Comparison of ENCODE assay signal across 8 cellular contexts in genomic region chr10:47553214-47553859, GRCh38. TPM values are rescaled to one million over a fixed set of nuclear protein-coding genes. Genes with fewer than 3 reads are reported as not detected.
DNase-seq lines count a peak whose midpoint lies in the region; ATAC-seq and TF ChIP-seq lines count a peak whose summit lies in the region.
"Not testable (repeated sequence)": the region's sequence is repeated elsewhere in the genome, so short reads cannot be mapped to it uniquely, and the experiment has no call there.

No MANE protein-coding gene starts in this region.

- not testable (repeated sequence) for H3K4me1 ChIP-seq in CD4-positive, CD25-positive, alpha-beta regulatory T cell (ENCODE audit: control insufficient read depth, insufficient read depth, low read length, poor library complexity, severe bottlenecking); lung (ENCODE audit: control insufficient read depth in 2 of 2, insufficient read depth in 2 of 2, low read length in 2 of 2)

- peak overlapping the region; percentile 51 for H3K27ac ChIP-seq in CD4-positive, CD25-positive, alpha-beta regulatory T cell (ENCODE audit: insufficient read depth, low read length, poor library complexity, severe bottlenecking)
- H3K27ac ChIP-seq in HL-60 (replicated peaks): peak overlapping the region; percentile 86
- H3K27ac ChIP-seq in lung (ENCODE audit: low read depth in 1 of 2, low read length in 1 of 2): peak overlapping the region; percentile 93 to 94

- H3K27me3 ChIP-seq in CD4-positive, CD25-positive, alpha-beta regulatory T cell (ENCODE audit: control insufficient read depth, insufficient read depth, low read length); HL-60 (ENCODE audit: insufficient read depth, poor library complexity, severe bottlenecking); lung (ENCODE audit: control insufficient read depth, insufficient read depth): not testable (repeated sequence)

- H3K36me3 Mint-ChIP-seq in CD4-positive, CD25-positive, alpha-beta regulatory T cell; activated CD8-positive, alpha-beta T cell treated with anti-CD3 and anti-CD28 coated beads, Interleukin-2, amount 10 ng/mL, durations not matched to agents 7 days and 5 days (ENCODE audit: low read depth): not testable (repeated sequence)

- POLR2A ChIA-PET in activated CD8-positive, alpha-beta T cell treated with anti-CD3 and anti-CD28 coated beads, Interleukin-2, amount 10 ng/mL, durations not matched to agents 7 days and 5 days (lab: Charles Lee): not testable (repeated sequence)

- CTCF ChIA-PET in activated CD8-positive, alpha-beta T cell treated with anti-CD3 and anti-CD28 coated beads, Interleukin-2, amount 10 ng/mL, durations not matched to agents 7 days and 5 days (lab: Charles Lee): not testable (repeated sequence)

- WGBS in lung, 2 donors: 0 to 1% methylated on average over 32 to 45 of the region's 60 CpGs

- TF ChIP-seq CTCF in HL-60 (IDR thresholded peaks at IDR 0.05; ENCODE audit: insufficient read depth, low read length); lung (IDR thresholded peaks at IDR 0.05; ENCODE audit: control extremely low read depth, extremely low read depth): not testable (repeated sequence)

- not testable (repeated sequence) for H3K27me3 Mint-ChIP-seq in CD4-positive, CD25-positive, alpha-beta regulatory T cell
- peaks cover 10% of the 10 kb centered on the region for H3K27me3 Mint-ChIP-seq in activated CD8-positive, alpha-beta T cell treated with anti-CD3 and anti-CD28 coated beads, Interleukin-2, amount 10 ng/mL, durations not matched to agents 7 days and 5 days (ENCODE audit: low read depth)

- peak; percentile 82 to 83 for ATAC-seq in CD4-positive, CD25-positive, alpha-beta regulatory T cell (ENCODE audit: low read depth in 2 of 2)
- ATAC-seq in GM19467 (IDR thresholded peaks at IDR 0.05; ENCODE audit: unreplicated experiment) (peak; percentile 82), lung (ENCODE audit: insufficient read depth, low FRiP score) (peak; percentile 94)
- peak; percentile 91 for ATAC-seq in activated CD8-positive, alpha-beta T cell treated with anti-CD3 and anti-CD28 coated beads, Interleukin-2, amount 10 ng/mL, durations not matched to agents 7 days and 5 days

- H3K36me3 ChIP-seq in CD4-positive, CD25-positive, alpha-beta regulatory T cell (ENCODE audit: control insufficient read depth, insufficient read depth, low read length); lung (ENCODE audit: control insufficient read depth in 2 of 2, insufficient read depth in 2 of 2, low read length in 2 of 2): not testable (repeated sequence)

- H3K9me3 Mint-ChIP-seq in CD4-positive, CD25-positive, alpha-beta regulatory T cell; activated CD8-positive, alpha-beta T cell treated with anti-CD3 and anti-CD28 coated beads, Interleukin-2, amount 10 ng/mL, durations not matched to agents 7 days and 5 days (ENCODE audit: insufficient read depth): not testable (repeated sequence)

- not testable (repeated sequence) for H3K4me1 Mint-ChIP-seq in CD4-positive, CD25-positive, alpha-beta regulatory T cell; activated CD8-positive, alpha-beta T cell treated with anti-CD3 and anti-CD28 coated beads, Interleukin-2, amount 10 ng/mL, durations not matched to agents 7 days and 5 days (ENCODE audit: low read depth)

- not testable (repeated sequence) for H3K9me3 ChIP-seq in CD4-positive, CD25-positive, alpha-beta regulatory T cell (ENCODE audit: control insufficient read depth in 2 of 2, low read length in 2 of 2); lung (ENCODE audit: control insufficient read depth in 2 of 2, insufficient read depth in 1 of 2, low read length in 1 of 2)

- H3K4me3 Mint-ChIP-seq in CD4-positive, CD25-positive, alpha-beta regulatory T cell: peak overlapping the region; percentile 95 to 100 (median 98)
- H3K4me3 Mint-ChIP-seq in activated CD8-positive, alpha-beta T cell treated with anti-CD3 and anti-CD28 coated beads, Interleukin-2, amount 10 ng/mL, durations not matched to agents 7 days and 5 days: peak overlapping the region; percentile 96

- peak; percentile 53 to 85 (median 54) for DNase-seq in CD4-positive, CD25-positive, alpha-beta regulatory T cell
- DNase-seq in HL-60 (ENCODE audit: low read depth in 1 of 2, low spot score in 1 of 2) (peak; percentile 30 to 92), NCI-H82 treated with DMSO at 0.1 percent for 48 hours (lab: John Stamatoyannopoulos, UW; ENCODE audit: unreplicated experiment) (peak; percentile 5), lung (ENCODE audit: low spot score) (peak; percentile 88)
- peak; percentile 75 for DNase-seq in activated CD8-positive, alpha-beta T cell treated with anti-CD3 and anti-CD28 coated beads, Interleukin-2, amount 10 ng/mL, durations not matched to agents 7 days and 5 days
- peak; percentile 52 for DNase-seq in effector CD4-positive, alpha-beta T cell
- DNase-seq in stimulated activated CD4-positive, alpha-beta T cell treated with anti-CD3 and anti-CD28 coated beads, TNF-alpha, amount 100 ng/mL, for 1 hour (ENCODE audit: low read depth in 3 of 3, low spot score in 1 of 3): peak; percentile 32 to 74 (median 53)

- peak overlapping the region; percentile 74 for H3K4me3 ChIP-seq in CD4-positive, CD25-positive, alpha-beta regulatory T cell (ENCODE audit: low read depth, low read length)
- H3K4me3 ChIP-seq in HL-60 (replicated peaks; ENCODE audit: insufficient read depth, low read length) (peak overlapping the region; percentile 79), lung (peak overlapping the region; percentile 77)

- peak overlapping the region; percentile 97 to 99 (median 97) for H3K27ac Mint-ChIP-seq in CD4-positive, CD25-positive, alpha-beta regulatory T cell
- H3K27ac Mint-ChIP-seq in activated CD8-positive, alpha-beta T cell treated with anti-CD3 and anti-CD28 coated beads, Interleukin-2, amount 10 ng/mL, durations not matched to agents 7 days and 5 days: peak overlapping the region; percentile 87

RNA-seq across cellular contexts. Expression of gene AGAP9, which starts 29.9 kb away (rescaled TPM):
- total RNA-seq in CD4-positive, CD25-positive, alpha-beta regulatory T cell: 8.0 TPM
- under 1 TPM in 2 of 4 donors, not detected in 2; 0.07 to 0.46 TPM for polyA plus RNA-seq in CD4-positive, CD25-positive, alpha-beta regulatory T cell
- 1 to 10 TPM; 2.7 to 2.8 TPM for total RNA-seq in activated CD8-positive, alpha-beta T cell treated with anti-CD3 and anti-CD28 coated beads, Interleukin-2, amount 10 ng/mL, durations not matched to agents 7 days and 5 days
- total RNA-seq in lung: 1 to 10 TPM; 4.4 to 8.7 TPM
- polyA plus RNA-seq in lung: 1 to 10 TPM; 3.6 to 6.5 TPM

Comparison
In these comparisons a context has a peak if more than half of its experiments do, and no peak if none do; other contexts are left out.
1. Peak in every context shown above with its lines: DNase-seq, ATAC-seq, H3K4me3 ChIP-seq and H3K27ac ChIP-seq.
2. DNase-seq: peak in every context shown above with its lines; median percentile 88 in lung; 75 in activated CD8-positive, alpha-beta T cell treated with anti-CD3 and anti-CD28 coated beads, Interleukin-2, amount 10 ng/mL, durations not matched to agents 7 days and 5 days; 61 in HL-60; 54 in CD4-positive, CD25-positive, alpha-beta regulatory T cell; 53 in stimulated activated CD4-positive, alpha-beta T cell treated with anti-CD3 and anti-CD28 coated beads, TNF-alpha, amount 100 ng/mL, for 1 hour; 52 in effector CD4-positive, alpha-beta T cell; 5 in NCI-H82 treated with DMSO at 0.1 percent for 48 hours.